Comparison of ENCODE assay signal across 1 cellular context in the genomic region with DNA sequence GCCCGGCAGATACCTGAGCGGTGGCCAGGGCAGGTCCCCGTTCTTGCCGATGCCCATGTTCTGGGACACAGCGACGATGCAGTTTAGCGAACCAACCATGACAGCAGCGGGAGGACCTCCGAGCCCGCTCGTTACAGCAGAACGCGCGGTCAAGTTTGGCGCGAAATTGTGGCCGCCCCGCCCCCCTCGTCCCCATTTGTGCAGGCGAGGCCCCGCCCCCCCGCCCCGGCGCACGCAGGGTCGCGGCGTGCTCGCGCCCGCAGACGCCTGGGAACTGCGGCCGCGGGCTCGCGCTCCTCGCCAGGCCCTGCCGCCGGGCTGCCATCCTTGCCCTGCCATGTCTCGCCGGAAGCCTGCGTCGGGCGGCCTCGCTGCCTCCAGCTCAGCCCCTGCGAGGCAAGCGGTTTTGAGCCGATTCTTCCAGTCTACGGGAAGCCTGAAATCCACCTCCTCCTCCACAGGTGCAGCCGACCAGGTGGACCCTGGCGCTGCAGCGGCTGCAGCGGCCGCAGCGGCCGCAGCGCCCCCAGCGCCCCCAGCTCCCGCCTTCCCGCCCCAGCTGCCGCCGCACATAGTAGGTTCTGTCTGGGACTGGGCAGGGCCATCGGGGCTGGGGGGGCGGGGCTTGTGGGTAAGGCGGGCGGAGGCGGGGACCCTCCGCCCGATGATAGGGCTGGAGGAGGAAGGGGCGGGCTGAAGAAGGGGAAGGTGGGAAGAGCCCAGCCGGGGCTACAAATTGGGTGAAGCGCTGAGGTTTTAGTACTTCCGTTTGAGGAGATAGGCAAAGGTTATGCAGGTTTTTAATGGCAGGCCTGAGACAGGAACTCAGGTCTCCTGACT.
TF ChIP-seq lines count a peak whose summit lies in the region.

A gene (minus strand): TSS at position 593 of the 840 bp plus-strand sequence. CDS start 494 bp downstream, at position 99.
A gene (plus strand): TSS at position 262 of the 840 bp plus-strand sequence. CDS start 76 bp downstream, at position 338.

TF ChIP-seq in K562, 482 proteins besides CTCF, POLR2A, EP300 and RAD21 (continued from another document and continues in another):
- TF ChIP-seq, protein P1, sequence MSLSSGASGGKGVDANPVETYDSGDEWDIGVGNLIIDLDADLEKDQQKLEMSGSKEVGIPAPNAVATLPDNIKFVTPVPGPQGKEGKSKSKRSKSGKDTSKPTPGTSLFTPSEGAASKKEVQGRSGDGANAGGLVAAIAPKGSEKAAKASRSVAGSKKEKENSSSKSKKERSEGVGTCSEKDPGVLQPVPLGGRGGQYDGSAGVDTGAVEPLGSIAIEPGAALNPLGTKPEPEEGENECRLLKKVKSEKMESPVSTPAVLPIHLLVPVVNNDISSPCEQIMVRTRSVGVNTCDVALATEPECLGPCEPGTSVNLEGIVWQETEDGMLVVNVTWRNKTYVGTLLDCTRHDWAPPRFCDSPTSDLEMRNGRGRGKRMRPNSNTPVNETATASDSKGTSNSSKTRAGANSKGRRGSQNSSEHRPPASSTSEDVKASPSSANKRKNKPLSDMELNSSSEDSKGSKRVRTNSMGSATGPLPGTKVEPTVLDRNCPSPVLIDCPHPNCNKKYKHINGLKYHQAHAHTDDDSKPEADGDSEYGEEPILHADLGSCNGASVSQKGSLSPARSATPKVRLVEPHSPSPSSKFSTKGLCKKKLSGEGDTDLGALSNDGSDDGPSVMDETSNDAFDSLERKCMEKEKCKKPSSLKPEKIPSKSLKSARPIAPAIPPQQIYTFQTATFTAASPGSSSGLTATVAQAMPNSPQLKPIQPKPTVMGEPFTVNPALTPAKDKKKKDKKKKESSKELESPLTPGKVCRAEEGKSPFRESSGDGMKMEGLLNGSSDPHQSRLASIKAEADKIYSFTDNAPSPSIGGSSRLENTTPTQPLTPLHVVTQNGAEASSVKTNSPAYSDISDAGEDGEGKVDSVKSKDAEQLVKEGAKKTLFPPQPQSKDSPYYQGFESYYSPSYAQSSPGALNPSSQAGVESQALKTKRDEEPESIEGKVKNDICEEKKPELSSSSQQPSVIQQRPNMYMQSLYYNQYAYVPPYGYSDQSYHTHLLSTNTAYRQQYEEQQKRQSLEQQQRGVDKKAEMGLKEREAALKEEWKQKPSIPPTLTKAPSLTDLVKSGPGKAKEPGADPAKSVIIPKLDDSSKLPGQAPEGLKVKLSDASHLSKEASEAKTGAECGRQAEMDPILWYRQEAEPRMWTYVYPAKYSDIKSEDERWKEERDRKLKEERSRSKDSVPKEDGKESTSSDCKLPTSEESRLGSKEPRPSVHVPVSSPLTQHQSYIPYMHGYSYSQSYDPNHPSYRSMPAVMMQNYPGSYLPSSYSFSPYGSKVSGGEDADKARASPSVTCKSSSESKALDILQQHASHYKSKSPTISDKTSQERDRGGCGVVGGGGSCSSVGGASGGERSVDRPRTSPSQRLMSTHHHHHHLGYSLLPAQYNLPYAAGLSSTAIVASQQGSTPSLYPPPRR (CRISPR knock-in tag; IDR thresholded peaks at IDR 0.05; ENCODE audit: borderline replicate concordance), result no peak
- TF ChIP-seq ZNF444 (CRISPR knock-in tag; IDR thresholded peaks at IDR 0.05) (no peak), ZNF143 (CRISPR knock-in tag; IDR thresholded peaks at IDR 0.05) (no peak), ZNF184 (CRISPR knock-in tag; IDR thresholded peaks at IDR 0.05) (no peak), ZNF165 (CRISPR knock-in tag; IDR thresholded peaks at IDR 0.05; ENCODE audit: borderline replicate concordance) (no peak), ZNF121 (CRISPR knock-in tag; conservative IDR thresholded peaks at IDR 0.05) (no peak), HNRNPK (IDR thresholded peaks at IDR 0.05; ENCODE audit: low read depth, low read length, poor library complexity, severe bottlenecking) (no peak), TARDBP (IDR thresholded peaks at IDR 0.05) (no peak), RAD51 (IDR thresholded peaks at IDR 0.05; ENCODE audit: borderline replicate concordance, low read depth) (no peak), ZNF79 (CRISPR knock-in tag; IDR thresholded peaks at IDR 0.05; ENCODE audit: low read depth) (no peak), GATAD2B (IDR thresholded peaks at IDR 0.05; ENCODE audit: borderline replicate concordance) (no peak), ASH1L (IDR thresholded peaks at IDR 0.05; ENCODE audit: borderline replicate concordance, low read depth, partially characterized antibody) (no peak), SNIP1 (IDR thresholded peaks at IDR 0.05; ENCODE audit: low read depth) (no peak), TOE1 (IDR thresholded peaks at IDR 0.05; ENCODE audit: borderline replicate concordance) (no peak), TOE1 (CRISPR knock-in tag; IDR thresholded peaks at IDR 0.05; ENCODE audit: borderline replicate concordance, low read depth) (no peak), RUNX1 (IDR thresholded peaks at IDR 0.05; ENCODE audit: low read depth) (no peak), ETV1 (tag; conservative IDR thresholded peaks at IDR 0.05; ENCODE audit: low read depth) (no peak; the same call in none of the 2 replicates), ZFP1 (CRISPR knock-in tag; IDR thresholded peaks at IDR 0.05) (no peak), NR2F6 (CRISPR knock-in tag; IDR thresholded peaks at IDR 0.05) (no peak), SREBF1 (IDR thresholded peaks at IDR 0.05; ENCODE audit: borderline replicate concordance, low read depth, low read length) (no peak), ZNF830 (CRISPR knock-in tag; IDR thresholded peaks at IDR 0.05) (no peak)
- TF ChIP-seq, protein P2, sequence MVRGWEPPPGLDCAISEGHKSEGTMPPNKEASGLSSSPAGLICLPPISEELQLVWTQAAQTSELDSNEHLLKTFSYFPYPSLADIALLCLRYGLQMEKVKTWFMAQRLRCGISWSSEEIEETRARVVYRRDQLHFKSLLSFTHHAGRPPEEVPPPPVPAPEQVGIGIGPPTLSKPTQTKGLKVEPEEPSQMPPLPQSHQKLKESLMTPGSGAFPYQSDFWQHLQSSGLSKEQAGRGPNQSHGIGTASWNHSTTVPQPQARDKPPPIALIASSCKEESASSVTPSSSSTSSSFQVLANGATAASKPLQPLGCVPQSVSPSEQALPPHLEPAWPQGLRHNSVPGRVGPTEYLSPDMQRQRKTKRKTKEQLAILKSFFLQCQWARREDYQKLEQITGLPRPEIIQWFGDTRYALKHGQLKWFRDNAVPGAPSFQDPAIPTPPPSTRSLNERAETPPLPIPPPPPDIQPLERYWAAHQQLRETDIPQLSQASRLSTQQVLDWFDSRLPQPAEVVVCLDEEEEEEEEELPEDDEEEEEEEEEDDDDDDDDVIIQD (CRISPR knock-in tag; IDR thresholded peaks at IDR 0.05), result no peak
- TF ChIP-seq, protein P3, sequence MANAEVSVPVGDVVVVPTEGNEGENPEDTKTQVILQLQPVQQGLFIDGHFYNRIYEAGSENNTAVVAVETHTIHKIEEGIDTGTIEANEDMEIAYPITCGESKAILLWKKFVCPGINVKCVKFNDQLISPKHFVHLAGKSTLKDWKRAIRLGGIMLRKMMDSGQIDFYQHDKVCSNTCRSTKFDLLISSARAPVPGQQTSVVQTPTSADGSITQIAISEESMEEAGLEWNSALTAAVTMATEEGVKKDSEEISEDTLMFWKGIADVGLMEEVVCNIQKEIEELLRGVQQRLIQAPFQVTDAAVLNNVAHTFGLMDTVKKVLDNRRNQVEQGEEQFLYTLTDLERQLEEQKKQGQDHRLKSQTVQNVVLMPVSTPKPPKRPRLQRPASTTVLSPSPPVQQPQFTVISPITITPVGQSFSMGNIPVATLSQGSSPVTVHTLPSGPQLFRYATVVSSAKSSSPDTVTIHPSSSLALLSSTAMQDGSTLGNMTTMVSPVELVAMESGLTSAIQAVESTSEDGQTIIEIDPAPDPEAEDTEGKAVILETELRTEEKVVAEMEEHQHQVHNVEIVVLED (CRISPR knock-in tag; IDR thresholded peaks at IDR 0.05), result peak; percentile 93
- TF ChIP-seq, protein P4, sequence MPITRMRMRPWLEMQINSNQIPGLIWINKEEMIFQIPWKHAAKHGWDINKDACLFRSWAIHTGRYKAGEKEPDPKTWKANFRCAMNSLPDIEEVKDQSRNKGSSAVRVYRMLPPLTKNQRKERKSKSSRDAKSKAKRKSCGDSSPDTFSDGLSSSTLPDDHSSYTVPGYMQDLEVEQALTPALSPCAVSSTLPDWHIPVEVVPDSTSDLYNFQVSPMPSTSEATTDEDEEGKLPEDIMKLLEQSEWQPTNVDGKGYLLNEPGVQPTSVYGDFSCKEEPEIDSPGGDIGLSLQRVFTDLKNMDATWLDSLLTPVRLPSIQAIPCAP (CRISPR knock-in tag; IDR thresholded peaks at IDR 0.05; ENCODE audit: borderline replicate concordance), result no peak
- TF ChIP-seq, protein P5, sequence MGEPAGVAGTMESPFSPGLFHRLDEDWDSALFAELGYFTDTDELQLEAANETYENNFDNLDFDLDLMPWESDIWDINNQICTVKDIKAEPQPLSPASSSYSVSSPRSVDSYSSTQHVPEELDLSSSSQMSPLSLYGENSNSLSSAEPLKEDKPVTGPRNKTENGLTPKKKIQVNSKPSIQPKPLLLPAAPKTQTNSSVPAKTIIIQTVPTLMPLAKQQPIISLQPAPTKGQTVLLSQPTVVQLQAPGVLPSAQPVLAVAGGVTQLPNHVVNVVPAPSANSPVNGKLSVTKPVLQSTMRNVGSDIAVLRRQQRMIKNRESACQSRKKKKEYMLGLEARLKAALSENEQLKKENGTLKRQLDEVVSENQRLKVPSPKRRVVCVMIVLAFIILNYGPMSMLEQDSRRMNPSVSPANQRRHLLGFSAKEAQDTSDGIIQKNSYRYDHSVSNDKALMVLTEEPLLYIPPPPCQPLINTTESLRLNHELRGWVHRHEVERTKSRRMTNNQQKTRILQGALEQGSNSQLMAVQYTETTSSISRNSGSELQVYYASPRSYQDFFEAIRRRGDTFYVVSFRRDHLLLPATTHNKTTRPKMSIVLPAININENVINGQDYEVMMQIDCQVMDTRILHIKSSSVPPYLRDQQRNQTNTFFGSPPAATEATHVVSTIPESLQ (CRISPR knock-in tag; IDR thresholded peaks at IDR 0.05), result no peak
- TF ChIP-seq, protein P6, sequence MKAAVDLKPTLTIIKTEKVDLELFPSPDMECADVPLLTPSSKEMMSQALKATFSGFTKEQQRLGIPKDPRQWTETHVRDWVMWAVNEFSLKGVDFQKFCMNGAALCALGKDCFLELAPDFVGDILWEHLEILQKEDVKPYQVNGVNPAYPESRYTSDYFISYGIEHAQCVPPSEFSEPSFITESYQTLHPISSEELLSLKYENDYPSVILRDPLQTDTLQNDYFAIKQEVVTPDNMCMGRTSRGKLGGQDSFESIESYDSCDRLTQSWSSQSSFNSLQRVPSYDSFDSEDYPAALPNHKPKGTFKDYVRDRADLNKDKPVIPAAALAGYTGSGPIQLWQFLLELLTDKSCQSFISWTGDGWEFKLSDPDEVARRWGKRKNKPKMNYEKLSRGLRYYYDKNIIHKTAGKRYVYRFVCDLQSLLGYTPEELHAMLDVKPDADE (conservative IDR thresholded peaks at IDR 0.05; ENCODE audit: control insufficient read depth, low read depth, low read length), result no peak
- TF ChIP-seq, protein P7, sequence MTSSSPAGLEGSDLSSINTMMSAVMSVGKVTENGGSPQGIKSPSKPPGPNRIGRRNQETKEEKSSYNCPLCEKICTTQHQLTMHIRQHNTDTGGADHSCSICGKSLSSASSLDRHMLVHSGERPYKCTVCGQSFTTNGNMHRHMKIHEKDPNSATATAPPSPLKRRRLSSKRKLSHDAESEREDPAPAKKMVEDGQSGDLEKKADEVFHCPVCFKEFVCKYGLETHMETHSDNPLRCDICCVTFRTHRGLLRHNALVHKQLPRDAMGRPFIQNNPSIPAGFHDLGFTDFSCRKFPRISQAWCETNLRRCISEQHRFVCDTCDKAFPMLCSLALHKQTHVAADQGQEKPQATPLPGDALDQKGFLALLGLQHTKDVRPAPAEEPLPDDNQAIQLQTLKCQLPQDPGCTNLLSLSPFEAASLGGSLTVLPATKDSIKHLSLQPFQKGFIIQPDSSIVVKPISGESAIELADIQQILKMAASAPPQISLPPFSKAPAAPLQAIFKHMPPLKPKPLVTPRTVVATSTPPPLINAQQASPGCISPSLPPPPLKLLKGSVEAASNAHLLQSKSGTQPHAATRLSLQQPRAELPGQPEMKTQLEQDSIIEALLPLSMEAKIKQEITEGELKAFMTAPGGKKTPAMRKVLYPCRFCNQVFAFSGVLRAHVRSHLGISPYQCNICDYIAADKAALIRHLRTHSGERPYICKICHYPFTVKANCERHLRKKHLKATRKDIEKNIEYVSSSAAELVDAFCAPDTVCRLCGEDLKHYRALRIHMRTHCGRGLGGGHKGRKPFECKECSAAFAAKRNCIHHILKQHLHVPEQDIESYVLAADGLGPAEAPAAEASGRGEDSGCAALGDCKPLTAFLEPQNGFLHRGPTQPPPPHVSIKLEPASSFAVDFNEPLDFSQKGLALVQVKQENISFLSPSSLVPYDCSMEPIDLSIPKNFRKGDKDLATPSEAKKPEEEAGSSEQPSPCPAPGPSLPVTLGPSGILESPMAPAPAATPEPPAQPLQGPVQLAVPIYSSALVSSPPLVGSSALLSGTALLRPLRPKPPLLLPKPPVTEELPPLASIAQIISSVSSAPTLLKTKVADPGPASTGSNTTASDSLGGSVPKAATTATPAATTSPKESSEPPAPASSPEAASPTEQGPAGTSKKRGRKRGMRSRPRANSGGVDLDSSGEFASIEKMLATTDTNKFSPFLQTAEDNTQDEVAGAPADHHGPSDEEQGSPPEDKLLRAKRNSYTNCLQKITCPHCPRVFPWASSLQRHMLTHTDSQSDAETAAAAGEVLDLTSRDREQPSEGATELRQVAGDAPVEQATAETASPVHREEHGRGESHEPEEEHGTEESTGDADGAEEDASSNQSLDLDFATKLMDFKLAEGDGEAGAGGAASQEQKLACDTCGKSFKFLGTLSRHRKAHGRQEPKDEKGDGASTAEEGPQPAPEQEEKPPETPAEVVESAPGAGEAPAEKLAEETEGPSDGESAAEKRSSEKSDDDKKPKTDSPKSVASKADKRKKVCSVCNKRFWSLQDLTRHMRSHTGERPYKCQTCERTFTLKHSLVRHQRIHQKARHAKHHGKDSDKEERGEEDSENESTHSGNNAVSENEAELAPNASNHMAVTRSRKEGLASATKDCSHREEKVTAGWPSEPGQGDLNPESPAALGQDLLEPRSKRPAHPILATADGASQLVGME (CRISPR knock-in tag; IDR thresholded peaks at IDR 0.05), result no peak
- TF ChIP-seq, protein P8, sequence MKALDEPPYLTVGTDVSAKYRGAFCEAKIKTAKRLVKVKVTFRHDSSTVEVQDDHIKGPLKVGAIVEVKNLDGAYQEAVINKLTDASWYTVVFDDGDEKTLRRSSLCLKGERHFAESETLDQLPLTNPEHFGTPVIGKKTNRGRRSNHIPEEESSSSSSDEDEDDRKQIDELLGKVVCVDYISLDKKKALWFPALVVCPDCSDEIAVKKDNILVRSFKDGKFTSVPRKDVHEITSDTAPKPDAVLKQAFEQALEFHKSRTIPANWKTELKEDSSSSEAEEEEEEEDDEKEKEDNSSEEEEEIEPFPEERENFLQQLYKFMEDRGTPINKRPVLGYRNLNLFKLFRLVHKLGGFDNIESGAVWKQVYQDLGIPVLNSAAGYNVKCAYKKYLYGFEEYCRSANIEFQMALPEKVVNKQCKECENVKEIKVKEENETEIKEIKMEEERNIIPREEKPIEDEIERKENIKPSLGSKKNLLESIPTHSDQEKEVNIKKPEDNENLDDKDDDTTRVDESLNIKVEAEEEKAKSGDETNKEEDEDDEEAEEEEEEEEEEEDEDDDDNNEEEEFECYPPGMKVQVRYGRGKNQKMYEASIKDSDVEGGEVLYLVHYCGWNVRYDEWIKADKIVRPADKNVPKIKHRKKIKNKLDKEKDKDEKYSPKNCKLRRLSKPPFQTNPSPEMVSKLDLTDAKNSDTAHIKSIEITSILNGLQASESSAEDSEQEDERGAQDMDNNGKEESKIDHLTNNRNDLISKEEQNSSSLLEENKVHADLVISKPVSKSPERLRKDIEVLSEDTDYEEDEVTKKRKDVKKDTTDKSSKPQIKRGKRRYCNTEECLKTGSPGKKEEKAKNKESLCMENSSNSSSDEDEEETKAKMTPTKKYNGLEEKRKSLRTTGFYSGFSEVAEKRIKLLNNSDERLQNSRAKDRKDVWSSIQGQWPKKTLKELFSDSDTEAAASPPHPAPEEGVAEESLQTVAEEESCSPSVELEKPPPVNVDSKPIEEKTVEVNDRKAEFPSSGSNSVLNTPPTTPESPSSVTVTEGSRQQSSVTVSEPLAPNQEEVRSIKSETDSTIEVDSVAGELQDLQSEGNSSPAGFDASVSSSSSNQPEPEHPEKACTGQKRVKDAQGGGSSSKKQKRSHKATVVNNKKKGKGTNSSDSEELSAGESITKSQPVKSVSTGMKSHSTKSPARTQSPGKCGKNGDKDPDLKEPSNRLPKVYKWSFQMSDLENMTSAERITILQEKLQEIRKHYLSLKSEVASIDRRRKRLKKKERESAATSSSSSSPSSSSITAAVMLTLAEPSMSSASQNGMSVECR (CRISPR knock-in tag; IDR thresholded peaks at IDR 0.05), result no peak
